ENCODE assay signal across 2 cellular contexts in the genomic region with DNA sequence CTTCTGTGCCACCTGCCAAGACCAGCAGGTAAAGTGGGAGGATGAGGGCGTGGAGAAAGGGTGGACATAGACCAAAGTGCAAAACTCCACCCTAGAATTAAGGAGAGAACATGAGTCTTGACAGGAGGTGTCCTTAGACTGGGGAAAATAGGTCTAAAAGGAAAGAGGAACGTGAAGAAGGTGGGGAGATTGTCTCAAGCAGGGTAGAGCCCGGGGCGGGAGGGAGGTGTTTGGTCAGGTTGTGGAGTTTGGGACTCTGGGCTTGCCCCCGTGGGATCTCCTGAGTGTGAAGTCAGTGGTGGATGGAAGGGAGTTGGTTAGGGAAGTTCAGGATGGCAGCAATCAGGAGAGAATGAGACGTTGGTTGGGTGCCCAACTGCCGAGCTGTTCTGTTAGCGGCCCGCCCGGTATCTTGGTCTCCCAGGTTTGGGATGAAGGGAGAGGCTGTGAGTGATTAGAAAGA.
TF ChIP-seq lines count a peak whose summit lies in the region.

No MANE protein-coding gene starts in this region.

TF ChIP-seq in GM23338, 12 proteins besides CTCF, POLR2A, EP300 and RAD21:
- TF ChIP-seq ZNF331 (CRISPR knock-in tag; IDR thresholded peaks at IDR 0.05; ENCODE audit: low read depth) (no peak), STAT1 (IDR thresholded peaks at IDR 0.05; ENCODE audit: unreplicated experiment) (no peak), EZH2phosphoT487 (IDR thresholded peaks at IDR 0.05; ENCODE audit: unreplicated experiment) (no peak), ZNF462 (CRISPR knock-in tag; IDR thresholded peaks at IDR 0.05) (no peak), ZNF114 (CRISPR knock-in tag; IDR thresholded peaks at IDR 0.05) (no peak), JUNB (IDR thresholded peaks at IDR 0.05; ENCODE audit: unreplicated experiment) (no peak), ETS1 (IDR thresholded peaks at IDR 0.05) (no peak), NANOG (IDR thresholded peaks at IDR 0.05; ENCODE audit: borderline replicate concordance) (no peak), POLR2AphosphoS5 (IDR thresholded peaks at IDR 0.05; ENCODE audit: low read depth) (no peak), EZH2 (IDR thresholded peaks at IDR 0.05; ENCODE audit: low read depth, unreplicated experiment) (no peak)

TF ChIP-seq in GM12878, 131 proteins besides CTCF, POLR2A, EP300 and RAD21:
- TF ChIP-seq ZNF207 (IDR thresholded peaks at IDR 0.05; ENCODE audit: borderline replicate concordance) (0 out of 2 replicates have a peak, but pooled peaks have one; percentile 39), CHD4 (IDR thresholded peaks at IDR 0.05) (no peak), BCLAF1 (IDR thresholded peaks at IDR 0.05) (no peak), HCFC1 (IDR thresholded peaks at IDR 0.05; ENCODE audit: low read length) (0 out of 2 replicates have a peak, but pooled peaks have one; percentile 28), IKZF1 (conservative IDR thresholded peaks at IDR 0.05) (0 out of 2 replicates have a peak, but pooled peaks have one; percentile 27), PML (IDR thresholded peaks at IDR 0.05; ENCODE audit: low read length) (0 out of 2 replicates have a peak, but pooled peaks have one; percentile 7), MLLT1 (IDR thresholded peaks at IDR 0.05) (0 out of 2 replicates have a peak, but pooled peaks have one; percentile 47), HDGF (IDR thresholded peaks at IDR 0.05) (peak; percentile 68; the same call in 1 of the 2 replicates)
